ENCODE assay signal across 16 cellular contexts in genomic region chr9:134208981-134209725, GRCh38. TPM values are rescaled to one million over a fixed set of nuclear protein-coding genes. Genes with fewer than 3 reads are reported as not detected.
DNase-seq lines count a peak whose midpoint lies in the region; ATAC-seq and TF ChIP-seq lines count a peak whose summit lies in the region.
"Had no signal": no experiment of that assay in that cellular context is flagged by ENCODE, and none has a peak within 500 bp of the region (broad histone marks: within the 10 kb centered on the region; RNA-seq: fewer than 3 reads in every experiment).

No MANE protein-coding gene starts in this region.

- peaks cover 91% of the 10 kb centered on the region for H3K4me1 ChIP-seq in BLaER1
- H3K4me1 ChIP-seq in lower lobe of right lung = no peaks in the 10 kb centered on the region
- no peaks in the 10 kb centered on the region for H3K4me1 ChIP-seq in CD8-positive, alpha-beta T cell (ENCODE audit: insufficient read depth, low read length)

- no peaks in the 10 kb centered on the region for H3K36me3 Mint-ChIP-seq in chondrocyte (ENCODE audit: low read depth)
- no peaks in the 10 kb centered on the region for H3K36me3 Mint-ChIP-seq in activated T-cell treated with anti-CD3 and anti-CD28 coated beads, Interleukin-2, amount 50 U/mL, for 24 hours (ENCODE audit: low read depth)
- H3K36me3 Mint-ChIP-seq in CD8-positive, alpha-beta T cell = no peaks in the 10 kb centered on the region

- peaks cover 4% of the 10 kb centered on the region for H3K9me3 Mint-ChIP-seq in chondrocyte (ENCODE audit: low read depth)
- H3K9me3 Mint-ChIP-seq in activated T-cell treated with anti-CD3 and anti-CD28 coated beads, Interleukin-2, amount 50 U/mL, for 24 hours = peaks cover 4% of the 10 kb centered on the region
- no peaks in the 10 kb centered on the region for H3K9me3 Mint-ChIP-seq in CD8-positive, alpha-beta T cell
- H3K9me3 Mint-ChIP-seq: CD4-positive, alpha-beta T cell had no signal

- H3K36me3 ChIP-seq in BLaER1 (no peaks in the 10 kb centered on the region), lower lobe of right lung (no peaks in the 10 kb centered on the region)
- no peaks in the 10 kb centered on the region for H3K36me3 ChIP-seq in CD8-positive, alpha-beta T cell (ENCODE audit: insufficient read depth, low read length)

- DNase-seq in chondrocyte (ENCODE audit: low spot score) (peak; percentile 48), lower lobe of right lung (peak; percentile 29), sciatic nerve (ENCODE audit: low spot score) (peak; percentile 45), iPS-NIHi11 (ENCODE audit: low spot score) (no peak)
- no peak for DNase-seq in activated T-cell treated with anti-CD3 and anti-CD28 coated beads, Interleukin-2, amount 50 U/mL, for 24 hours
- DNase-seq in CD8-positive, alpha-beta T cell = no peak
- DNase-seq: CD4-positive, alpha-beta T cell; DND-41; GDM1; NCI-H1105; NCI-H1694 treated with DMSO at 0.1 percent for 48 hours; NCI-H69; PC-3 had no signal

- no peaks in the 10 kb centered on the region for H3K27me3 ChIP-seq in BLaER1
- no peaks in the 10 kb centered on the region for H3K27me3 ChIP-seq in lower lobe of right lung (ENCODE audit: low read depth)
- no peaks in the 10 kb centered on the region for H3K27me3 ChIP-seq in CD8-positive, alpha-beta T cell (ENCODE audit: insufficient read depth, low read length)

- peak overlapping the region; percentile 44 for H3K4me2 ChIP-seq in BLaER1
- H3K4me2 ChIP-seq: KMS-11 had no signal

- intact Hi-C loops in lower lobe of right lung (cut with DNase I) (no loop called here), sciatic nerve (cut with DNase I) (no loop called here)
- intact Hi-C loops in CD8-positive, alpha-beta T cell (cut with DNase I, micrococcal nuclease) = no loop called here

- peak overlapping the region; percentile 73 for H3K27ac ChIP-seq in BLaER1
- no peak overlapping the region for H3K27ac ChIP-seq in lower lobe of right lung
- H3K27ac ChIP-seq in CD8-positive, alpha-beta T cell (ENCODE audit: low read depth, low read length) = no peak overlapping the region
- H3K27ac ChIP-seq: KMS-11 had no signal

- H3K4me3 Mint-ChIP-seq in chondrocyte (ENCODE audit: unreplicated experiment) = no peak overlapping the region
- no peak overlapping the region for H3K4me3 Mint-ChIP-seq in activated T-cell treated with anti-CD3 and anti-CD28 coated beads, Interleukin-2, amount 50 U/mL, for 24 hours
- no peak overlapping the region for H3K4me3 Mint-ChIP-seq in CD8-positive, alpha-beta T cell
- H3K4me3 Mint-ChIP-seq: CD4-positive, alpha-beta T cell had no signal

- no peak overlapping the region for H3K4me3 ChIP-seq in BLaER1
- H3K4me3 ChIP-seq in lower lobe of right lung = no peak overlapping the region
- H3K4me3 ChIP-seq in CD8-positive, alpha-beta T cell (ENCODE audit: low read depth, low read length) = no peak overlapping the region

- no peak overlapping the region for H3K9ac ChIP-seq in BLaER1
- H3K9ac ChIP-seq: KMS-11 had no signal

- CTCF ChIA-PET in CD8-positive, alpha-beta T cell (lab: Charles Lee) = interaction anchor here (1.1 kb wide), 2 partner anchors 9 to 234 kb away, joined by 3 to 5 read pairs; no protein-coding TSS in a partner anchor

- H3K4me1 Mint-ChIP-seq in chondrocyte (ENCODE audit: low read depth) = peaks cover 21% of the 10 kb centered on the region
- no peaks in the 10 kb centered on the region for H3K4me1 Mint-ChIP-seq in activated T-cell treated with anti-CD3 and anti-CD28 coated beads, Interleukin-2, amount 50 U/mL, for 24 hours (ENCODE audit: low read depth)
- H3K4me1 Mint-ChIP-seq in CD8-positive, alpha-beta T cell (ENCODE audit: low read depth) = no peaks in the 10 kb centered on the region

- H3K27me3 Mint-ChIP-seq in chondrocyte (ENCODE audit: low read depth) = no peaks in the 10 kb centered on the region
- H3K27me3 Mint-ChIP-seq in activated T-cell treated with anti-CD3 and anti-CD28 coated beads, Interleukin-2, amount 50 U/mL, for 24 hours = no peaks in the 10 kb centered on the region
- no peaks in the 10 kb centered on the region for H3K27me3 Mint-ChIP-seq in CD8-positive, alpha-beta T cell (ENCODE audit: low read depth)
- H3K27me3 Mint-ChIP-seq: CD4-positive, alpha-beta T cell had no signal

- H4K20me1 ChIP-seq in BLaER1 = no peaks in the 10 kb centered on the region

- TF ChIP-seq CTCF in chondrocyte (IDR thresholded peaks at IDR 0.05) (no peak), lower lobe of right lung (IDR thresholded peaks at IDR 0.05) (no peak)
- no peak for TF ChIP-seq CTCF in CD8-positive, alpha-beta T cell (IDR thresholded peaks at IDR 0.05)

- POLR2A ChIA-PET in CD8-positive, alpha-beta T cell (lab: Charles Lee) = no interaction called here

- ATAC-seq in lower lobe of right lung (no peak), sciatic nerve (no peak), GM18909 (IDR thresholded peaks at IDR 0.05; ENCODE audit: poor library complexity, unreplicated experiment) (no peak)
- ATAC-seq in CD8-positive, alpha-beta T cell = no peak
- ATAC-seq: PC-3 had no signal

- no peak overlapping the region for H3K27ac Mint-ChIP-seq in chondrocyte (ENCODE audit: unreplicated experiment)
- no peak overlapping the region for H3K27ac Mint-ChIP-seq in activated T-cell treated with anti-CD3 and anti-CD28 coated beads, Interleukin-2, amount 50 U/mL, for 24 hours
- H3K27ac Mint-ChIP-seq in CD8-positive, alpha-beta T cell = no peak overlapping the region
- H3K27ac Mint-ChIP-seq: CD4-positive, alpha-beta T cell had no signal

- H3K9me3 ChIP-seq in BLaER1 = peaks cover 2% of the 10 kb centered on the region
- no peaks in the 10 kb centered on the region for H3K9me3 ChIP-seq in lower lobe of right lung
- no peaks in the 10 kb centered on the region for H3K9me3 ChIP-seq in CD8-positive, alpha-beta T cell (ENCODE audit: low read length)

RNA-seq across cellular contexts. Expression of gene RNU6ATAC, which starts 44.8 kb away (rescaled TPM):
- total RNA-seq in chondrocyte = 27.7 to 40.8 TPM (median 32.9 TPM) in 3 replicates
- 248 TPM for total RNA-seq in lower lobe of right lung
- total RNA-seq in sciatic nerve = 193 TPM
- total RNA-seq in CD8-positive, alpha-beta T cell = 10 to 100 TPM; 42.2 to 42.7 TPM
- total RNA-seq: PC-3 had no signal

Comparison
In these comparisons a context has a peak if more than half of its experiments do, and no peak if none do; other contexts are left out.
1. DNase-seq: peak in chondrocyte (single experiment), lower lobe of right lung (single experiment) and sciatic nerve (single experiment); none in iPS-NIHi11 (single experiment), activated T-cell treated with anti-CD3 and anti-CD28 coated beads, Interleukin-2, amount 50 U/mL, for 24 hours (single experiment) and CD8-positive, alpha-beta T cell (0 of 7).